Comparison of ENCODE assay signal across 10 cellular contexts in genomic region chr18:59005266-59005665, GRCh38.
DNase-seq lines count a peak whose midpoint lies in the region; ATAC-seq, FAIRE-seq and TF ChIP-seq lines count a peak whose summit lies in the region.
"Had no signal": no experiment of that assay in that cellular context is flagged by ENCODE, and none has a peak within 500 bp of the region (broad histone marks: within the 10 kb centered on the region; RNA-seq: fewer than 3 reads in every experiment).

No MANE protein-coding gene starts in this region.

- H3K9ac ChIP-seq in astrocyte (ENCODE audit: low read length), result peak overlapping the region; percentile 25

- no peaks in the 10 kb centered on the region for H3K9me3 ChIP-seq in astrocyte (ENCODE audit: insufficient read depth, low read depth, low read length)
- H3K9me3 ChIP-seq in effector memory CD4-positive, alpha-beta T cell (ENCODE audit: control insufficient read depth, low read length), result no peaks in the 10 kb centered on the region

- H3K4me3 Mint-ChIP-seq in astrocyte (ENCODE audit: unreplicated experiment), result no peak overlapping the region
- H3K4me3 Mint-ChIP-seq in stimulated activated naive B cell treated with anti-CD40 and anti-IgM and Interleukin-4, amounts not matched to agents 10 μg/mL and 1 μg/mL and 100 μg/mL, for 72 hours, result no peak overlapping the region
- no peak overlapping the region for H3K4me3 Mint-ChIP-seq in naive thymus-derived CD8-positive, alpha-beta T cell

- peak; percentile 87 for DNase-seq in H4 (ENCODE audit: low spot score)
- peak; percentile 57 for DNase-seq in astrocyte (ENCODE audit: low read depth)
- DNase-seq in iPS-NIHi11 (ENCODE audit: low spot score), result peak; percentile 41
- DNase-seq in stimulated activated naive B cell treated with anti-CD40 and anti-IgM and Interleukin-4, amounts not matched to agents 10 μg/mL and 1 μg/mL and 100 μg/mL, for 72 hours, result no peak
- no peak for DNase-seq in naive thymus-derived CD8-positive, alpha-beta T cell
- no peak for DNase-seq in effector memory CD4-positive, alpha-beta T cell
- DNase-seq: stimulated activated naive CD4-positive, alpha-beta T cell had no signal

- peaks cover 6% of the 10 kb centered on the region for H3K9me3 Mint-ChIP-seq in astrocyte (ENCODE audit: unreplicated experiment)
- no peaks in the 10 kb centered on the region for H3K9me3 Mint-ChIP-seq in stimulated activated naive B cell treated with anti-CD40 and anti-IgM and Interleukin-4, amounts not matched to agents 10 μg/mL and 1 μg/mL and 100 μg/mL, for 72 hours
- peaks cover 0 to 5% (median 0%) of the 10 kb centered on the region in 9 donors for H3K9me3 Mint-ChIP-seq in naive thymus-derived CD8-positive, alpha-beta T cell

- no peak overlapping the region for H2AFZ ChIP-seq in astrocyte (ENCODE audit: low read depth, low read length)

- peak; percentile 89 for FAIRE-seq in astrocyte (lab: Jason Lieb, UNC)

- H3K4me2 ChIP-seq in astrocyte (ENCODE audit: low read length), result peak overlapping the region; percentile 29

- TF ChIP-seq CTCF in astrocyte (IDR thresholded peaks at IDR 0.05; ENCODE audit: insufficient read depth, low read depth, low read length), result no peak

- ATAC-seq in stimulated activated naive B cell treated with anti-CD40 and anti-IgM and Interleukin-4, amounts not matched to agents 10 μg/mL and 1 μg/mL and 100 μg/mL, for 72 hours (replicated peaks), result no peak
- no peak for ATAC-seq in naive thymus-derived CD8-positive, alpha-beta T cell
- ATAC-seq in HG03460 (IDR thresholded peaks at IDR 0.05; ENCODE audit: unreplicated experiment), result no peak
- no peak for ATAC-seq in GM18861 (IDR thresholded peaks at IDR 0.05; ENCODE audit: unreplicated experiment)

- no peak overlapping the region for H3K27ac ChIP-seq in astrocyte (ENCODE audit: low read depth, low read length)
- no peak overlapping the region for H3K27ac ChIP-seq in effector memory CD4-positive, alpha-beta T cell (ENCODE audit: insufficient read depth, low read length, poor library complexity, severe bottlenecking)
- H3K27ac ChIP-seq: epithelial cell of prostate had no signal

- no peak overlapping the region for H3K4me3 ChIP-seq in astrocyte (ENCODE audit: insufficient read depth, low read depth, low read length)
- H3K4me3 ChIP-seq in effector memory CD4-positive, alpha-beta T cell (ENCODE audit: insufficient read depth, low read depth, low read length, poor library complexity, severe bottlenecking), result no peak overlapping the region

- H3K36me3 Mint-ChIP-seq in astrocyte (ENCODE audit: low read depth, unreplicated experiment), result peaks cover 2% of the 10 kb centered on the region
- no peaks in the 10 kb centered on the region for H3K36me3 Mint-ChIP-seq in stimulated activated naive B cell treated with anti-CD40 and anti-IgM and Interleukin-4, amounts not matched to agents 10 μg/mL and 1 μg/mL and 100 μg/mL, for 72 hours
- H3K36me3 Mint-ChIP-seq in naive thymus-derived CD8-positive, alpha-beta T cell, result no peaks in the 10 kb centered on the region

- H4K20me1 ChIP-seq in astrocyte (ENCODE audit: insufficient read depth, low read length), result no peaks in the 10 kb centered on the region

- no peaks in the 10 kb centered on the region for H3K27me3 Mint-ChIP-seq in astrocyte (ENCODE audit: low read depth, unreplicated experiment)
- no peaks in the 10 kb centered on the region for H3K27me3 Mint-ChIP-seq in stimulated activated naive B cell treated with anti-CD40 and anti-IgM and Interleukin-4, amounts not matched to agents 10 μg/mL and 1 μg/mL and 100 μg/mL, for 72 hours
- H3K27me3 Mint-ChIP-seq in naive thymus-derived CD8-positive, alpha-beta T cell, result peaks cover 0 to 19% (median 3%) of the 10 kb centered on the region in 5 donors

- no peaks in the 10 kb centered on the region for H3K36me3 ChIP-seq in astrocyte (ENCODE audit: insufficient read depth, low read length)
- no peaks in the 10 kb centered on the region for H3K36me3 ChIP-seq in effector memory CD4-positive, alpha-beta T cell (ENCODE audit: control insufficient read depth, insufficient read depth, low read length)

- H3K4me1 Mint-ChIP-seq in astrocyte (ENCODE audit: low read depth, unreplicated experiment), result peaks cover 16% of the 10 kb centered on the region
- peaks cover 10 to 21% of the 10 kb centered on the region in 2 donors for H3K4me1 Mint-ChIP-seq in stimulated activated naive B cell treated with anti-CD40 and anti-IgM and Interleukin-4, amounts not matched to agents 10 μg/mL and 1 μg/mL and 100 μg/mL, for 72 hours
- no peaks in the 10 kb centered on the region for H3K4me1 Mint-ChIP-seq in naive thymus-derived CD8-positive, alpha-beta T cell

- H3K27ac Mint-ChIP-seq in astrocyte (ENCODE audit: unreplicated experiment), result peak overlapping the region; percentile 91
- H3K27ac Mint-ChIP-seq in stimulated activated naive B cell treated with anti-CD40 and anti-IgM and Interleukin-4, amounts not matched to agents 10 μg/mL and 1 μg/mL and 100 μg/mL, for 72 hours, result peak overlapping the region; percentile 59
- H3K27ac Mint-ChIP-seq in naive thymus-derived CD8-positive, alpha-beta T cell, result no peak overlapping the region

- no peaks in the 10 kb centered on the region for H3K27me3 ChIP-seq in astrocyte (ENCODE audit: insufficient read depth, low read length)
- no peaks in the 10 kb centered on the region for H3K27me3 ChIP-seq in effector memory CD4-positive, alpha-beta T cell (replicated peaks; ENCODE audit: control insufficient read depth, insufficient read depth, low read length, poor library complexity, severe bottlenecking)

- POLR2A ChIA-PET in naive thymus-derived CD8-positive, alpha-beta T cell (lab: Charles Lee), result no interaction called here

- peaks cover 15% of the 10 kb centered on the region for H3K4me1 ChIP-seq in astrocyte (ENCODE audit: insufficient read depth, low read length)
- H3K4me1 ChIP-seq in effector memory CD4-positive, alpha-beta T cell (ENCODE audit: control insufficient read depth, insufficient read depth, low read length, poor library complexity, severe bottlenecking), result no peaks in the 10 kb centered on the region

- no peaks in the 10 kb centered on the region for H3K79me2 ChIP-seq in astrocyte (ENCODE audit: insufficient read depth, low read length)

Comparison
In these comparisons a context has a peak if more than half of its experiments do, and no peak if none do; other contexts are left out.
1. DNase-seq: peak in H4 (single experiment), astrocyte (single experiment) and iPS-NIHi11 (single experiment); none in stimulated activated naive B cell treated with anti-CD40 and anti-IgM and Interleukin-4, amounts not matched to agents 10 μg/mL and 1 μg/mL and 100 μg/mL, for 72 hours (single experiment), naive thymus-derived CD8-positive, alpha-beta T cell (0 of 10) and effector memory CD4-positive, alpha-beta T cell (0 of 3).
2. H3K27ac Mint-ChIP-seq: peak in astrocyte (single experiment) and stimulated activated naive B cell treated with anti-CD40 and anti-IgM and Interleukin-4, amounts not matched to agents 10 μg/mL and 1 μg/mL and 100 μg/mL, for 72 hours (single experiment); none in naive thymus-derived CD8-positive, alpha-beta T cell (0 of 10).